ENCODE assay signal across 30 cellular contexts in genomic region chr21:46371204-46372013, GRCh38. TPM values are rescaled to one million over a fixed set of nuclear protein-coding genes. Genes with fewer than 3 reads are reported as not detected.
DNase-seq lines count a peak whose midpoint lies in the region; ATAC-seq and TF ChIP-seq lines count a peak whose summit lies in the region.
"Had no signal": no experiment of that assay in that cellular context is flagged by ENCODE, and none has a peak within 500 bp of the region (broad histone marks: within the 10 kb centered on the region; RNA-seq: fewer than 3 reads in every experiment).

No MANE protein-coding gene starts in this region.

- no peaks in the 10 kb centered on the region for H3K9me3 ChIP-seq in upper lobe of right lung
- H3K9me3 ChIP-seq: Caco-2, HAP-1, left lung, Peyer's patch, SJCRH30, tibial nerve had no signal

- POLR2A ChIA-PET in activated CD8-positive, alpha-beta T cell treated with anti-CD3 and anti-CD28 coated beads, Interleukin-2, amount 10 ng/mL, durations not matched to agents 7 days and 5 days (lab: Charles Lee), result interaction anchor here (0.6 kb wide), 1 partner anchor 73 kb away, joined by 3 read pairs; no protein-coding TSS in a partner anchor
- POLR2A ChIA-PET in activated CD8-positive, alpha-beta T cell treated with anti-CD3 and anti-CD28 coated beads for 36 hours (lab: Charles Lee), result no interaction called here

- peaks cover 50% of the 10 kb centered on the region for H3K36me3 Mint-ChIP-seq in activated CD8-positive, alpha-beta T cell treated with anti-CD3 and anti-CD28 coated beads, Interleukin-2, amount 10 ng/mL, durations not matched to agents 7 days and 5 days (ENCODE audit: low read depth)
- peaks cover 23% of the 10 kb centered on the region for H3K36me3 Mint-ChIP-seq in activated CD8-positive, alpha-beta T cell treated with anti-CD3 and anti-CD28 coated beads for 36 hours (ENCODE audit: low read depth)
- peaks cover 6% of the 10 kb centered on the region for H3K36me3 Mint-ChIP-seq in memory B cell

- no peaks in the 10 kb centered on the region for H3K27me3 Mint-ChIP-seq in activated CD8-positive, alpha-beta T cell treated with anti-CD3 and anti-CD28 coated beads, Interleukin-2, amount 10 ng/mL, durations not matched to agents 7 days and 5 days (ENCODE audit: low read depth)
- H3K27me3 Mint-ChIP-seq in activated CD8-positive, alpha-beta T cell treated with anti-CD3 and anti-CD28 coated beads for 36 hours, result no peaks in the 10 kb centered on the region
- no peaks in the 10 kb centered on the region for H3K27me3 Mint-ChIP-seq in memory B cell
- H3K27me3 Mint-ChIP-seq: activated CD4-positive, alpha-beta T cell treated with anti-CD3 and anti-CD28 coated beads, Interleukin-2, amount 10 ng/mL, durations not matched to agents 24 days and 14 days; progenitor cell of endocrine pancreas had no signal

- ATAC-seq in activated CD8-positive, alpha-beta T cell treated with anti-CD3 and anti-CD28 coated beads, Interleukin-2, amount 10 ng/mL, durations not matched to agents 7 days and 5 days, result no peak
- no peak for ATAC-seq in activated CD8-positive, alpha-beta T cell treated with anti-CD3 and anti-CD28 coated beads for 36 hours
- ATAC-seq in HG02610 (IDR thresholded peaks at IDR 0.05; ENCODE audit: unreplicated experiment), result peak; percentile 26
- no peak for ATAC-seq in memory B cell (ENCODE audit: low read depth)
- ATAC-seq in upper lobe of right lung, result peak; percentile 7
- ATAC-seq: activated naive CD4-positive, alpha-beta T cell treated with anti-CD3 and anti-CD28 coated beads, Interleukin-2, amount 50 U/mL, for 72 hours; left lung; sciatic nerve had no signal

- peaks cover 32% of the 10 kb centered on the region for H3K4me1 Mint-ChIP-seq in activated CD8-positive, alpha-beta T cell treated with anti-CD3 and anti-CD28 coated beads, Interleukin-2, amount 10 ng/mL, durations not matched to agents 7 days and 5 days (ENCODE audit: low read depth)
- peaks cover 21% of the 10 kb centered on the region for H3K4me1 Mint-ChIP-seq in activated CD8-positive, alpha-beta T cell treated with anti-CD3 and anti-CD28 coated beads for 36 hours (ENCODE audit: low read depth)
- peaks cover 17% of the 10 kb centered on the region for H3K4me1 Mint-ChIP-seq in memory B cell

- H3K27ac ChIP-seq in upper lobe of right lung, result no peak overlapping the region
- H3K27ac ChIP-seq: 22Rv1, C4-2B, left lung, Peyer's patch, SJCRH30, tibial nerve, WERI-Rb-1 had no signal

- H3K27me3 ChIP-seq in upper lobe of right lung, result no peaks in the 10 kb centered on the region
- H3K27me3 ChIP-seq: left lung, Peyer's patch, SJCRH30, tibial nerve had no signal

- DNase-seq in activated CD8-positive, alpha-beta T cell treated with anti-CD3 and anti-CD28 coated beads, Interleukin-2, amount 10 ng/mL, durations not matched to agents 7 days and 5 days, result no peak
- no peak for DNase-seq in activated CD8-positive, alpha-beta T cell treated with anti-CD3 and anti-CD28 coated beads for 36 hours
- DNase-seq in memory B cell (ENCODE audit: low spot score in 2 of 2) (no peak), upper lobe of right lung (no peak), HCEC 1CT (no peak), dedifferentiated amniotic fluid mesenchymal stem cell (ENCODE audit: extremely low spot score) (no peak), DMS53 treated with DMSO at 0.1 percent for 48 hours (lab: John Stamatoyannopoulos, UW; ENCODE audit: unreplicated experiment) (no peak)
- DNase-seq: activated CD4-positive, alpha-beta T cell treated with anti-CD3 and anti-CD28 coated beads, Interleukin-2, amount 10 ng/mL, durations not matched to agents 24 days and 14 days; activated effector memory CD4-positive, alpha-beta T cell treated with Interleukin-2 at 50 U/mL for 16 hours; activated T-cell treated with anti-CD3 and anti-CD28 coated beads, Interleukin-2, amount 50 U/mL, for 1 hour; anterior cingulate cortex; Caco-2; DMS79; GDM1; IMR-90; mesendoderm; NCI-H774; Peyer's patch; SJCRH30; T1000; WERI-Rb-1 had no signal

- intact Hi-C loops in activated CD8-positive, alpha-beta T cell treated with anti-CD3 and anti-CD28 coated beads for 36 hours (cut with micrococcal nuclease), result no loop called here
- intact Hi-C loops in upper lobe of right lung (cut with DNase I), result no loop called here

- no peak overlapping the region for H3K4me3 Mint-ChIP-seq in activated CD8-positive, alpha-beta T cell treated with anti-CD3 and anti-CD28 coated beads, Interleukin-2, amount 10 ng/mL, durations not matched to agents 7 days and 5 days
- no peak overlapping the region for H3K4me3 Mint-ChIP-seq in activated CD8-positive, alpha-beta T cell treated with anti-CD3 and anti-CD28 coated beads for 36 hours
- H3K4me3 Mint-ChIP-seq in memory B cell, result no peak overlapping the region
- H3K4me3 Mint-ChIP-seq: activated CD4-positive, alpha-beta T cell treated with anti-CD3 and anti-CD28 coated beads, Interleukin-2, amount 10 ng/mL, durations not matched to agents 24 days and 14 days had no signal

- H3K27ac Mint-ChIP-seq in activated CD8-positive, alpha-beta T cell treated with anti-CD3 and anti-CD28 coated beads, Interleukin-2, amount 10 ng/mL, durations not matched to agents 7 days and 5 days, result peak overlapping the region; percentile 67
- H3K27ac Mint-ChIP-seq in activated CD8-positive, alpha-beta T cell treated with anti-CD3 and anti-CD28 coated beads for 36 hours, result no peak overlapping the region
- peak overlapping the region; percentile 29 for H3K27ac Mint-ChIP-seq in memory B cell
- H3K27ac Mint-ChIP-seq: activated CD4-positive, alpha-beta T cell treated with anti-CD3 and anti-CD28 coated beads, Interleukin-2, amount 10 ng/mL, durations not matched to agents 24 days and 14 days; activated naive CD4-positive, alpha-beta T cell treated with anti-CD3 and anti-CD28 coated beads, Interleukin-2, amount 50 U/mL, for 72 hours; progenitor cell of endocrine pancreas had no signal

- no peaks in the 10 kb centered on the region for H3K9me3 Mint-ChIP-seq in activated CD8-positive, alpha-beta T cell treated with anti-CD3 and anti-CD28 coated beads, Interleukin-2, amount 10 ng/mL, durations not matched to agents 7 days and 5 days (ENCODE audit: insufficient read depth)
- no peaks in the 10 kb centered on the region for H3K9me3 Mint-ChIP-seq in activated CD8-positive, alpha-beta T cell treated with anti-CD3 and anti-CD28 coated beads for 36 hours
- H3K9me3 Mint-ChIP-seq in memory B cell, result no peaks in the 10 kb centered on the region
- H3K9me3 Mint-ChIP-seq: activated CD4-positive, alpha-beta T cell treated with anti-CD3 and anti-CD28 coated beads, Interleukin-2, amount 10 ng/mL, durations not matched to agents 24 days and 14 days; activated naive CD4-positive, alpha-beta T cell treated with anti-CD3 and anti-CD28 coated beads, Interleukin-2, amount 50 U/mL, for 72 hours had no signal

- no peak for TF ChIP-seq CTCF in activated CD8-positive, alpha-beta T cell treated with anti-CD3 and anti-CD28 coated beads for 36 hours (IDR thresholded peaks at IDR 0.05)
- no peak for TF ChIP-seq CTCF in upper lobe of right lung (IDR thresholded peaks at IDR 0.05)

- peaks cover 7% of the 10 kb centered on the region for H3K4me1 ChIP-seq in upper lobe of right lung
- H3K4me1 ChIP-seq: Caco-2, HAP-1, tibial nerve had no signal

- no peak overlapping the region for H3K4me3 ChIP-seq in upper lobe of right lung
- H3K4me3 ChIP-seq: HAP-1, left lung, Peyer's patch, SJCRH30, tibial nerve had no signal

- CTCF ChIA-PET in activated CD8-positive, alpha-beta T cell treated with anti-CD3 and anti-CD28 coated beads, Interleukin-2, amount 10 ng/mL, durations not matched to agents 7 days and 5 days (lab: Charles Lee), result no interaction called here
- CTCF ChIA-PET in activated CD8-positive, alpha-beta T cell treated with anti-CD3 and anti-CD28 coated beads for 36 hours (lab: Charles Lee), result no interaction called here

- H3K36me3 ChIP-seq in upper lobe of right lung, result peaks cover 21% of the 10 kb centered on the region

RNA-seq across cellular contexts. Expression of gene PCNT, which starts 47.5 kb away (rescaled TPM):
- 10 to 100 TPM; 89.0 to 98.8 TPM for total RNA-seq in activated CD8-positive, alpha-beta T cell treated with anti-CD3 and anti-CD28 coated beads, Interleukin-2, amount 10 ng/mL, durations not matched to agents 7 days and 5 days
- 10 to 100 TPM; 46.2 to 46.6 TPM for total RNA-seq in activated CD8-positive, alpha-beta T cell treated with anti-CD3 and anti-CD28 coated beads for 36 hours
- total RNA-seq in upper lobe of right lung, result 29.3 TPM

RNA-seq across cellular contexts. Expression of gene C21orf58, which starts 47.7 kb away (rescaled TPM):
- total RNA-seq in activated CD8-positive, alpha-beta T cell treated with anti-CD3 and anti-CD28 coated beads, Interleukin-2, amount 10 ng/mL, durations not matched to agents 7 days and 5 days, result 10 to 100 TPM; 59.0 to 65.4 TPM
- 10 to 100 TPM; 23.9 to 25.2 TPM for total RNA-seq in activated CD8-positive, alpha-beta T cell treated with anti-CD3 and anti-CD28 coated beads for 36 hours
- total RNA-seq in upper lobe of right lung, result 2.3 TPM

Comparison
In these comparisons a context has a peak if more than half of its experiments do, and no peak if none do; other contexts are left out.
1. ATAC-seq: peak in HG02610 (single experiment) and upper lobe of right lung (single experiment); none in activated CD8-positive, alpha-beta T cell treated with anti-CD3 and anti-CD28 coated beads, Interleukin-2, amount 10 ng/mL, durations not matched to agents 7 days and 5 days (single experiment), activated CD8-positive, alpha-beta T cell treated with anti-CD3 and anti-CD28 coated beads for 36 hours (single experiment) and memory B cell (single experiment).